Comparison of ENCODE assay signal across 1 cellular context in genomic region chr7:99375070-99375807, GRCh38.
TF ChIP-seq lines count a peak whose summit lies in the region.

No MANE protein-coding gene starts in this region.

TF ChIP-seq in HEK293, 187 proteins besides CTCF, POLR2A, EP300 and RAD21 (continued from another document and continues in another):
- TF ChIP-seq ZNF280D (tag by site-specific recombination; IDR thresholded peaks at IDR 0.05): no peak
- no peak for TF ChIP-seq ZNF26 (tag by site-specific recombination; IDR thresholded peaks at IDR 0.05)
- no peak for TF ChIP-seq ZEB2 (tag by site-specific recombination; IDR thresholded peaks at IDR 0.05)
- TF ChIP-seq YY2 (tag by site-specific recombination; IDR thresholded peaks at IDR 0.05): no peak
- TF ChIP-seq EGR2 (tag by site-specific recombination; IDR thresholded peaks at IDR 0.05; ENCODE audit: low read depth): no peak
- no peak for TF ChIP-seq ZNF785 (tag by site-specific recombination; IDR thresholded peaks at IDR 0.05)
- no peak for TF ChIP-seq INSM2 (tag by site-specific recombination; IDR thresholded peaks at IDR 0.05)
- no peak for TF ChIP-seq ZNF157 (tag by site-specific recombination; IDR thresholded peaks at IDR 0.05)
- no peak for TF ChIP-seq ZNF792 (tag by site-specific recombination; IDR thresholded peaks at IDR 0.05)
- no peak for TF ChIP-seq GLI2 (tag by site-specific recombination; IDR thresholded peaks at IDR 0.05; ENCODE audit: borderline replicate concordance, low read depth)
- TF ChIP-seq HOXC10 (CRISPR knock-in tag; IDR thresholded peaks at IDR 0.05): no peak
- TF ChIP-seq TRIM28 (IDR thresholded peaks at IDR 0.05; ENCODE audit: borderline replicate concordance, low read length): no peak
- no peak for TF ChIP-seq FEZF1 (tag by site-specific recombination; IDR thresholded peaks at IDR 0.05)
- no peak for TF ChIP-seq PRDM4 (tag by site-specific recombination; IDR thresholded peaks at IDR 0.05)
- TF ChIP-seq ZNF16 (tag by site-specific recombination; IDR thresholded peaks at IDR 0.05; ENCODE audit: low read depth): no peak
- peak; percentile 24; the same call in 1 of the 2 replicates for TF ChIP-seq ZNF76 (tag by site-specific recombination; IDR thresholded peaks at IDR 0.05; ENCODE audit: borderline replicate concordance, low read depth)
- TF ChIP-seq ZNF324 (tag by site-specific recombination; IDR thresholded peaks at IDR 0.05): no peak
- TF ChIP-seq ZNF302 (tag by site-specific recombination; IDR thresholded peaks at IDR 0.05; ENCODE audit: low read depth): no peak
- TF ChIP-seq WT1 (tag by site-specific recombination; IDR thresholded peaks at IDR 0.05): peak; percentile 86
- no peak for TF ChIP-seq ZNF239 (tag by site-specific recombination; IDR thresholded peaks at IDR 0.05)
- TF ChIP-seq ZNF214 (tag by site-specific recombination; IDR thresholded peaks at IDR 0.05; ENCODE audit: borderline replicate concordance): no peak
- TF ChIP-seq ZNF645 (tag by site-specific recombination; IDR thresholded peaks at IDR 0.05): no peak
- TF ChIP-seq ZNF184 (tag by site-specific recombination; IDR thresholded peaks at IDR 0.05): no peak
- TF ChIP-seq ZFP37 (tag by site-specific recombination; IDR thresholded peaks at IDR 0.05): no peak
- TF ChIP-seq ZNF624 (tag by site-specific recombination; IDR thresholded peaks at IDR 0.05): no peak
- TF ChIP-seq ZNF354C (tag by site-specific recombination; IDR thresholded peaks at IDR 0.05; ENCODE audit: borderline replicate concordance, low read depth): no peak
- TF ChIP-seq ZSCAN30 (tag by site-specific recombination; IDR thresholded peaks at IDR 0.05): peak; percentile 71; the same call in 1 of the 2 replicates
- TF ChIP-seq ZNF211 (tag by site-specific recombination; IDR thresholded peaks at IDR 0.05; ENCODE audit: low read depth): no peak
- TF ChIP-seq ZNF366 (tag by site-specific recombination; conservative IDR thresholded peaks at IDR 0.05): no peak
- TF ChIP-seq ZBTB17 (tag by site-specific recombination; IDR thresholded peaks at IDR 0.05): no peak; the same call in 1 of the 2 replicates
- no peak for TF ChIP-seq ZNF530 (tag by site-specific recombination; IDR thresholded peaks at IDR 0.05; ENCODE audit: low read depth)
- TF ChIP-seq ZNF660 (tag by site-specific recombination; IDR thresholded peaks at IDR 0.05): no peak
- peak; percentile 64; the same call in 1 of the 2 replicates for TF ChIP-seq SP3 (tag by site-specific recombination; IDR thresholded peaks at IDR 0.05)
- no peak for TF ChIP-seq ZNF362 (tag by site-specific recombination; IDR thresholded peaks at IDR 0.05)
- TF ChIP-seq KLF17 (tag by site-specific recombination; IDR thresholded peaks at IDR 0.05): 0 out of 2 replicates have a peak, but pooled peaks have one; percentile 27
- no peak for TF ChIP-seq ZNF266 (tag by site-specific recombination; IDR thresholded peaks at IDR 0.05; ENCODE audit: low read depth)
- no peak for TF ChIP-seq ZNF24 (tag by site-specific recombination; IDR thresholded peaks at IDR 0.05)
- 0 out of 2 replicates have a peak, but pooled peaks have one; percentile 22 for TF ChIP-seq ZNF449 (tag by site-specific recombination; IDR thresholded peaks at IDR 0.05)
- no peak for TF ChIP-seq ZNF626 (tag by site-specific recombination; IDR thresholded peaks at IDR 0.05)
- peak; percentile 66 for TF ChIP-seq ZNF692 (tag by site-specific recombination; IDR thresholded peaks at IDR 0.05)
- TF ChIP-seq GLIS1 (tag by site-specific recombination; IDR thresholded peaks at IDR 0.05): peak; percentile 87
- no peak for TF ChIP-seq BCL11A (tag by site-specific recombination; IDR thresholded peaks at IDR 0.05; ENCODE audit: low read depth)
- TF ChIP-seq ZNF561 (tag by site-specific recombination; IDR thresholded peaks at IDR 0.05; ENCODE audit: borderline replicate concordance): peak; percentile 69; the same call in 1 of the 2 replicates
- TF ChIP-seq GLI4 (tag by site-specific recombination; IDR thresholded peaks at IDR 0.05): no peak
- no peak for TF ChIP-seq ZNF513 (tag by site-specific recombination; IDR thresholded peaks at IDR 0.05)
- no peak for TF ChIP-seq ZNF155 (tag by site-specific recombination; IDR thresholded peaks at IDR 0.05)
- no peak for TF ChIP-seq ELK4 (IDR thresholded peaks at IDR 0.05; ENCODE audit: borderline replicate concordance, low read depth, low read length)
- no peak for TF ChIP-seq ZNF654 (tag by site-specific recombination; IDR thresholded peaks at IDR 0.05; ENCODE audit: low read depth)
- peak; percentile 27; the same call in 1 of the 2 replicates for TF ChIP-seq ZNF600 (tag by site-specific recombination; IDR thresholded peaks at IDR 0.05)
